In genomic region chr7:101917566-101917965, GRCh38 we compare ENCODE assay signal across 21 cellular contexts.
"Had no signal": no experiment of that assay in that cellular context is flagged by ENCODE, and none has a peak within 500 bp of the region (broad histone marks: within the 10 kb centered on the region; RNA-seq: fewer than 3 reads in every experiment).

No MANE protein-coding gene starts in this region.

- H3K9ac ChIP-seq: neural progenitor cell, parathyroid adenoma had no signal

- H3K4me3 ChIP-seq: colonic mucosa, esophagus muscularis mucosa, gastroesophageal sphincter, heart left ventricle, hepatocyte, left lung, neural progenitor cell, skin epidermis, suprapubic skin, transverse colon had no signal

- ATAC-seq: foreskin keratinocyte; gastroesophageal sphincter; heart left ventricle; left cardiac atrium; left lung; naive thymus-derived CD4-positive, alpha-beta T cell; stimulated activated naive B cell treated with anti-CD40 and anti-IgM and Interleukin-4, amounts not matched to agents 10 μg/mL and 1 μg/mL and 100 μg/mL, for 72 hours had no signal

- H3K4me1 ChIP-seq: colonic mucosa, foreskin keratinocyte, neural progenitor cell, suprapubic skin had no signal

- H3K9me3 ChIP-seq: colonic mucosa, esophagus muscularis mucosa, gastroesophageal sphincter, heart left ventricle, left lung, suprapubic skin, transverse colon had no signal

- FAIRE-seq: endothelial cell of umbilical vein had no signal

- H3K36me3 ChIP-seq: colonic mucosa, neural progenitor cell had no signal

- H3K27ac ChIP-seq: colonic mucosa, esophagus muscularis mucosa, foreskin keratinocyte, gastroesophageal sphincter, hepatocyte, left lung, neural progenitor cell, parathyroid adenoma, skin epidermis, suprapubic skin, transverse colon had no signal

- H3K27me3 ChIP-seq: colonic mucosa, esophagus muscularis mucosa, foreskin keratinocyte, gastroesophageal sphincter, heart left ventricle, hepatocyte, left lung, neural progenitor cell, suprapubic skin, transverse colon had no signal

- DNase-seq: colonic mucosa; effector CD8-positive, alpha-beta T cell; foreskin keratinocyte; left cardiac atrium; mesendoderm; midbrain; naive thymus-derived CD4-positive, alpha-beta T cell; stimulated activated CD4-positive, alpha-beta T cell treated with anti-CD3 and anti-CD28 coated beads, Interleukin-15, amount 100 ng/mL, for 24 hours; stimulated activated CD4-positive, alpha-beta T cell treated with anti-CD3 and anti-CD28 coated beads, Interleukin-2, amount 100 ng/mL, for 48 hours; stimulated activated naive B cell treated with anti-CD40 and anti-IgM and Interleukin-4, amounts not matched to agents 10 μg/mL and 1 μg/mL and 100 μg/mL, for 72 hours; transverse colon had no signal
